In genomic region chr2:68318686-68319396, GRCh38 we compare ENCODE assay signal across 9 cellular contexts. TPM values are rescaled to one million over a fixed set of nuclear protein-coding genes. Genes with fewer than 3 reads are reported as not detected.
DNase-seq lines count a peak whose midpoint lies in the region; ATAC-seq and TF ChIP-seq lines count a peak whose summit lies in the region.
"Had no signal": no experiment of that assay in that cellular context is flagged by ENCODE, and none has a peak within 500 bp of the region (broad histone marks: within the 10 kb centered on the region; RNA-seq: fewer than 3 reads in every experiment).

No MANE protein-coding gene starts in this region.

- H3K4me1 Mint-ChIP-seq in memory B cell: peaks cover 13% of the 10 kb centered on the region
- H3K4me1 Mint-ChIP-seq in activated T-helper 1 cell treated with anti-CD3 and anti-CD28 coated beads, Interleukin-12 subunit alpha, Interleukin-12 subunit beta, Interleukin-2, Interleukin-4 antibody, amounts not matched to agents 30 ng/mL and 10 ng/mL and 1 ng/mL, durations not matched to agents 14 hours and 24 hours and 36 hours (ENCODE audit: low read depth): peaks cover 7% of the 10 kb centered on the region

- H3K36me3 ChIP-seq in BJ (ENCODE audit: control insufficient read depth, insufficient read depth, low read length) (0 out of 2 replicates have a peak, but pooled peaks cover 2% of the 10 kb centered on the region), duodenal mucosa (ENCODE audit: control insufficient read depth in 1 of 2, insufficient read depth in 2 of 2, low read length in 2 of 2) (no peaks in the 10 kb centered on the region), tibial nerve (peaks cover 0 to 25% (median 0%) of the 10 kb centered on the region in 3 donors)

- 1 to 5% methylated on average over 39 of the region's 40 CpGs for WGBS in tibial nerve, 2 donors

- H3K9ac ChIP-seq in duodenal mucosa (ENCODE audit: low read depth in 1 of 2, low read length in 2 of 2): peak overlapping the region; percentile 60 to 65

- TF ChIP-seq EP300 in tibial nerve (IDR thresholded peaks at IDR 0.05): no peak

- DNase-seq in BJ (ENCODE audit: low read depth) (no peak), NCI-H510A (lab: John Stamatoyannopoulos, UW) (peak; percentile 4), memory B cell (ENCODE audit: low spot score in 2 of 2) (no peak), tibial nerve (ENCODE audit: low spot score in 2 of 2) (peak in 1 of 2 donors; percentile 7)
- DNase-seq in activated T-helper 1 cell treated with anti-CD3 and anti-CD28 coated beads, Interleukin-12 subunit alpha, Interleukin-12 subunit beta, Interleukin-2, Interleukin-4 antibody, amounts not matched to agents 30 ng/mL and 10 ng/mL and 1 ng/mL, durations not matched to agents 14 hours and 24 hours and 36 hours (ENCODE audit: low spot score): no peak

- H3K9me3 Mint-ChIP-seq in memory B cell: peaks cover 4% of the 10 kb centered on the region
- H3K9me3 Mint-ChIP-seq in activated T-helper 1 cell treated with anti-CD3 and anti-CD28 coated beads, Interleukin-12 subunit alpha, Interleukin-12 subunit beta, Interleukin-2, Interleukin-4 antibody, amounts not matched to agents 30 ng/mL and 10 ng/mL and 1 ng/mL, durations not matched to agents 14 hours and 24 hours and 36 hours: no peaks in the 10 kb centered on the region

- no peak for TF ChIP-seq POLR2A in tibial nerve (IDR thresholded peaks at IDR 0.05)

- H3K27me3 Mint-ChIP-seq in memory B cell: peaks cover 11% of the 10 kb centered on the region
- peaks cover 67% of the 10 kb centered on the region for H3K27me3 Mint-ChIP-seq in activated T-helper 1 cell treated with anti-CD3 and anti-CD28 coated beads, Interleukin-12 subunit alpha, Interleukin-12 subunit beta, Interleukin-2, Interleukin-4 antibody, amounts not matched to agents 30 ng/mL and 10 ng/mL and 1 ng/mL, durations not matched to agents 14 hours and 24 hours and 36 hours (ENCODE audit: insufficient read depth)

- TF ChIP-seq CTCF in BJ (IDR thresholded peaks at IDR 0.05; ENCODE audit: insufficient read depth, low read depth, low read length) (no peak), tibial nerve (IDR thresholded peaks at IDR 0.05) (no peak)

- ATAC-seq in memory B cell (ENCODE audit: low read depth) (peak; percentile 34), GM19328 (IDR thresholded peaks at IDR 0.05; ENCODE audit: unreplicated experiment) (no peak), HG02763 (IDR thresholded peaks at IDR 0.05; ENCODE audit: unreplicated experiment) (no peak)
- ATAC-seq: HCT116 had no signal

- no peaks in the 10 kb centered on the region for H3K9me3 ChIP-seq in duodenal mucosa (ENCODE audit: control insufficient read depth in 1 of 2, low read length in 2 of 2)
- no peaks in the 10 kb centered on the region for H3K9me3 ChIP-seq in tibial nerve

- H3K27me3 ChIP-seq in BJ (ENCODE audit: control insufficient read depth, insufficient read depth, low read length): no peaks in the 10 kb centered on the region
- peaks cover 20 to 27% of the 10 kb centered on the region in 2 donors for H3K27me3 ChIP-seq in duodenal mucosa (ENCODE audit: control insufficient read depth in 1 of 2, insufficient read depth in 2 of 2, low read length in 2 of 2)
- H3K27me3 ChIP-seq in tibial nerve: no peaks in the 10 kb centered on the region

- peaks cover 0 to 5% of the 10 kb centered on the region in 2 donors for H3K4me1 ChIP-seq in duodenal mucosa (ENCODE audit: control insufficient read depth in 1 of 2, insufficient read depth in 2 of 2, low read length in 2 of 2)
- H3K4me1 ChIP-seq in tibial nerve: peaks cover 0 to 25% (median 8%) of the 10 kb centered on the region in 4 donors

- CTCF ChIA-PET in BJ (lab: Yijun Ruan, JAX): interaction anchor here (1.0 to 1.6 kb wide), 8 partner anchors 9 to 276 kb away, joined by 3 to 7 read pairs (median 3); no protein-coding TSS in a partner anchor

- peak overlapping the region; percentile 93 for H3K4me3 ChIP-seq in BJ (ENCODE audit: low read depth, low read length)
- H3K4me3 ChIP-seq in duodenal mucosa (ENCODE audit: low read depth in 1 of 2, low read length in 2 of 2): peak overlapping the region; percentile 60 to 65
- H3K4me3 ChIP-seq in tibial nerve: peak overlapping the region; percentile 65 to 95 (median 82)

- H3K4me3 Mint-ChIP-seq in memory B cell: peak overlapping the region; percentile 86
- H3K4me3 Mint-ChIP-seq in activated T-helper 1 cell treated with anti-CD3 and anti-CD28 coated beads, Interleukin-12 subunit alpha, Interleukin-12 subunit beta, Interleukin-2, Interleukin-4 antibody, amounts not matched to agents 30 ng/mL and 10 ng/mL and 1 ng/mL, durations not matched to agents 14 hours and 24 hours and 36 hours: no peak overlapping the region

- POLR2A ChIA-PET in BJ (lab: Charles Lee): interaction anchor here (0.5 to 1.3 kb wide), 2 partner anchors 66 to 71 kb away, joined by 4 to 6 read pairs; no protein-coding TSS in a partner anchor

- H3K27ac Mint-ChIP-seq in memory B cell: no peak overlapping the region
- no peak overlapping the region for H3K27ac Mint-ChIP-seq in activated T-helper 1 cell treated with anti-CD3 and anti-CD28 coated beads, Interleukin-12 subunit alpha, Interleukin-12 subunit beta, Interleukin-2, Interleukin-4 antibody, amounts not matched to agents 30 ng/mL and 10 ng/mL and 1 ng/mL, durations not matched to agents 14 hours and 24 hours and 36 hours

- intact Hi-C loops in activated T-helper 1 cell treated with anti-CD3 and anti-CD28 coated beads, Interleukin-12 subunit alpha, Interleukin-12 subunit beta, Interleukin-2, Interleukin-4 antibody, amounts not matched to agents 30 ng/mL and 10 ng/mL and 1 ng/mL, durations not matched to agents 14 hours and 24 hours and 36 hours (cut with micrococcal nuclease): no loop called here

- no peaks in the 10 kb centered on the region for H3K36me3 Mint-ChIP-seq in memory B cell
- no peaks in the 10 kb centered on the region for H3K36me3 Mint-ChIP-seq in activated T-helper 1 cell treated with anti-CD3 and anti-CD28 coated beads, Interleukin-12 subunit alpha, Interleukin-12 subunit beta, Interleukin-2, Interleukin-4 antibody, amounts not matched to agents 30 ng/mL and 10 ng/mL and 1 ng/mL, durations not matched to agents 14 hours and 24 hours and 36 hours (ENCODE audit: low read depth)

- peak overlapping the region; percentile 83 for H3K27ac ChIP-seq in duodenal mucosa (ENCODE audit: low read depth, low read length)
- H3K27ac ChIP-seq in tibial nerve: peak overlapping the region; percentile 79 to 95 (median 90)

RNA-seq across cellular contexts. Expression of gene CNRIP1, which starts 0.9 kb away (rescaled TPM):
- 63.4 and 81.9 TPM in 2 replicates for polyA plus RNA-seq in BJ (2011; rRNA removed)
- polyA minus RNA-seq in BJ (2011; rRNA and poly(A)+ RNA removed): 28.2 and 33.3 TPM in 2 replicates
- total RNA-seq in tibial nerve: 10 to 100 TPM; 38.2 to 45.9 (median 42.3) TPM
- not detected in 2 replicates for total RNA-seq in activated T-helper 1 cell treated with anti-CD3 and anti-CD28 coated beads, Interleukin-12 subunit alpha, Interleukin-12 subunit beta, Interleukin-2, Interleukin-4 antibody, amounts not matched to agents 30 ng/mL and 10 ng/mL and 1 ng/mL, durations not matched to agents 14 hours and 24 hours and 36 hours

RNA-seq across cellular contexts. Expression of gene PLEK, which starts 46.2 kb away (rescaled TPM):
- polyA plus RNA-seq in BJ (2011; rRNA removed): 0.07 TPM in 1 of 2 replicates, not detected in the other
- not detected in 2 replicates for polyA minus RNA-seq in BJ (2011; rRNA and poly(A)+ RNA removed)
- total RNA-seq in tibial nerve: 1 to 10 TPM; 7.8 to 9.8 (median 9.1) TPM
- total RNA-seq in activated T-helper 1 cell treated with anti-CD3 and anti-CD28 coated beads, Interleukin-12 subunit alpha, Interleukin-12 subunit beta, Interleukin-2, Interleukin-4 antibody, amounts not matched to agents 30 ng/mL and 10 ng/mL and 1 ng/mL, durations not matched to agents 14 hours and 24 hours and 36 hours: 3.2 TPM in 2 replicates

Comparison
In these comparisons a context has a peak if more than half of its experiments do, and no peak if none do; other contexts are left out.
1. RNA of gene CNRIP1, which starts 0.9 kb away (total RNA-seq): 38.2 to 45.9 TPM in tibial nerve; not detected in activated T-helper 1 cell treated with anti-CD3 and anti-CD28 coated beads, Interleukin-12 subunit alpha, Interleukin-12 subunit beta, Interleukin-2, Interleukin-4 antibody, amounts not matched to agents 30 ng/mL and 10 ng/mL and 1 ng/mL, durations not matched to agents 14 hours and 24 hours and 36 hours; every median in the first group is over 10 times any median in the second.
2. Peak in every context shown above with its lines, with median percentiles within 50 percentile points of each other: H3K4me3 ChIP-seq.